ENCODE assay signal across 1 cellular context in genomic region chr15:31331389-31331788, GRCh38.
TF ChIP-seq lines count a peak whose summit lies in the region.

No MANE protein-coding gene starts in this region.

TF ChIP-seq in HepG2, 621 proteins besides CTCF, POLR2A, EP300 and RAD21:
- TF ChIP-seq MAF1 (CRISPR knock-in tag; IDR thresholded peaks at IDR 0.05; ENCODE audit: borderline replicate concordance), result no peak
- peak; percentile 19; the same call in 1 of the 2 replicates for TF ChIP-seq ZNF768 (CRISPR knock-in tag; IDR thresholded peaks at IDR 0.05)
TF ChIP-seq in HepG2: peak in this region for 1.
